ENCODE assay signal across 8 cellular contexts in the genomic region with DNA sequence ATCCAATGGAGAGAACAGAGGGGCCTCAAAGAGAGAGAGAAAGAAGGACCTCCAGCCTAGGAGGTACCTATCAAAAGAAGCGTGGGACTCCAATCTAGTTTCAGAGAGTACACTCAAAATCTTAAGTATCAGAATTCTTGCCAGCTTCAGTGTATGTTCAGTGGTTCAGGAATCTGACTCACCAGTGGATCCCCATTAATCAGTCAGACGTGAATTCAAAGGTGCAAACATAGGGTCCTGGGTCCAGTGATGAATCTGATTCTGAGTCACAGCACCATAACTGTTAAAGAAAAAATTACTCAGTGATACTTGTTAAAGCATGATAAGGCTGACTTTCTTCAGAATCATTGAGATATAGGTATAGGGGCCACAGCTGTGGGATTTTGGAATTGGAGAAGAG. TPM values are rescaled to one million over a fixed set of nuclear protein-coding genes. Genes with fewer than 3 reads are reported as not detected.
A peak's percentile ranks its signal among the peaks of the same experiment; 100 is the strongest.
DNase-seq lines count a peak whose midpoint lies in the region; ATAC-seq, FAIRE-seq and TF ChIP-seq lines count a peak whose summit lies in the region.

No MANE protein-coding gene starts in this region.

- H3K4me3 ChIP-seq in epithelial cell of proximal tubule (ENCODE audit: low read depth, low read length), result no peak overlapping the region

- peak; percentile 99 for ATAC-seq in stimulated activated naive CD8-positive, alpha-beta T cell treated with anti-CD3 and anti-CD28 coated beads, Interleukin-15, Interleukin-2, amounts not matched to agents 100 U/mL and 50 U/mL, for 24 hours

- peaks cover 26% of the 10 kb centered on the region for H3K4me1 Mint-ChIP-seq in activated naive CD4-positive, alpha-beta T cell treated with anti-CD3 and anti-CD28 coated beads for 36 hours (ENCODE audit: low read depth)

- no peak for TF ChIP-seq CTCF in epithelial cell of proximal tubule (conservative IDR thresholded peaks at IDR 0.05; ENCODE audit: low read depth, low read length)

- H3K9me3 Mint-ChIP-seq in activated naive CD4-positive, alpha-beta T cell treated with anti-CD3 and anti-CD28 coated beads for 36 hours, result no peaks in the 10 kb centered on the region

- peak overlapping the region; percentile 26 for H3K4me3 Mint-ChIP-seq in activated naive CD4-positive, alpha-beta T cell treated with anti-CD3 and anti-CD28 coated beads for 36 hours

- CTCF ChIA-PET in activated naive CD4-positive, alpha-beta T cell treated with anti-CD3 and anti-CD28 coated beads for 36 hours (lab: Charles Lee), result interaction anchor here (1.7 kb wide), 1 partner anchor 129 kb away, joined by 3 read pairs; no protein-coding TSS in a partner anchor

- peak; percentile 88 for FAIRE-seq in RCC 7860 (lab: Jason Lieb, UNC)

- no peaks in the 10 kb centered on the region for H3K27me3 Mint-ChIP-seq in activated naive CD4-positive, alpha-beta T cell treated with anti-CD3 and anti-CD28 coated beads for 36 hours (ENCODE audit: low read depth)

- H3K27ac Mint-ChIP-seq in activated naive CD4-positive, alpha-beta T cell treated with anti-CD3 and anti-CD28 coated beads for 36 hours, result peak overlapping the region; percentile 58

- peak; percentile 54 for DNase-seq in activated naive CD4-positive, alpha-beta T cell treated with anti-CD3 and anti-CD28 coated beads for 36 hours
- no peak for DNase-seq in activated naive CD4-positive, alpha-beta T cell treated with anti-CD3 and anti-CD28 coated beads, Interleukin-2, amount 50 U/mL, for 16 hours
- DNase-seq in RCC 7860 (ENCODE audit: low spot score), result peak; percentile 58
- DNase-seq in epithelial cell of proximal tubule (ENCODE audit: low read depth), result peak; percentile 50
- DNase-seq in stimulated activated naive CD8-positive, alpha-beta T cell treated with anti-CD3 and anti-CD28 coated beads, Interleukin-15, Interleukin-2, amounts not matched to agents 100 U/mL and 50 U/mL, for 24 hours, result peak; percentile 5
- no peak for DNase-seq in COLO829 (ENCODE audit: low spot score)
- DNase-seq in dedifferentiated amniotic fluid mesenchymal stem cell (ENCODE audit: extremely low spot score), result no peak
- no peak for DNase-seq in pons (ENCODE audit: low spot score)

- peaks cover 16% of the 10 kb centered on the region for H3K36me3 Mint-ChIP-seq in activated naive CD4-positive, alpha-beta T cell treated with anti-CD3 and anti-CD28 coated beads for 36 hours (ENCODE audit: low read depth)

- intact Hi-C loops in activated naive CD4-positive, alpha-beta T cell treated with anti-CD3 and anti-CD28 coated beads for 36 hours (cut with micrococcal nuclease), result loop anchor here (1.0 kb wide), 3 partner anchors 26 to 114 kb away; partner anchors contain the start of genes C2CD5 and ETNK1

RNA-seq across cellular contexts. Expression of gene ETNK1, which starts 33.2 kb away (rescaled TPM):
- 10 to 100 TPM; 35.9 to 39.4 TPM for total RNA-seq in activated naive CD4-positive, alpha-beta T cell treated with anti-CD3 and anti-CD28 coated beads for 36 hours
- 21.1 and 24.4 TPM in 2 replicates for total RNA-seq in epithelial cell of proximal tubule

Comparison
In these comparisons a context has a peak if more than half of its experiments do, and no peak if none do; other contexts are left out.
1. DNase-seq: peak in activated naive CD4-positive, alpha-beta T cell treated with anti-CD3 and anti-CD28 coated beads for 36 hours (single experiment), RCC 7860 (single experiment), epithelial cell of proximal tubule (single experiment) and stimulated activated naive CD8-positive, alpha-beta T cell treated with anti-CD3 and anti-CD28 coated beads, Interleukin-15, Interleukin-2, amounts not matched to agents 100 U/mL and 50 U/mL, for 24 hours (single experiment); none in activated naive CD4-positive, alpha-beta T cell treated with anti-CD3 and anti-CD28 coated beads, Interleukin-2, amount 50 U/mL, for 16 hours (single experiment), COLO829 (single experiment), dedifferentiated amniotic fluid mesenchymal stem cell (single experiment) and pons (single experiment).